ENCODE assay signal across 1 cellular context in the genomic region with DNA sequence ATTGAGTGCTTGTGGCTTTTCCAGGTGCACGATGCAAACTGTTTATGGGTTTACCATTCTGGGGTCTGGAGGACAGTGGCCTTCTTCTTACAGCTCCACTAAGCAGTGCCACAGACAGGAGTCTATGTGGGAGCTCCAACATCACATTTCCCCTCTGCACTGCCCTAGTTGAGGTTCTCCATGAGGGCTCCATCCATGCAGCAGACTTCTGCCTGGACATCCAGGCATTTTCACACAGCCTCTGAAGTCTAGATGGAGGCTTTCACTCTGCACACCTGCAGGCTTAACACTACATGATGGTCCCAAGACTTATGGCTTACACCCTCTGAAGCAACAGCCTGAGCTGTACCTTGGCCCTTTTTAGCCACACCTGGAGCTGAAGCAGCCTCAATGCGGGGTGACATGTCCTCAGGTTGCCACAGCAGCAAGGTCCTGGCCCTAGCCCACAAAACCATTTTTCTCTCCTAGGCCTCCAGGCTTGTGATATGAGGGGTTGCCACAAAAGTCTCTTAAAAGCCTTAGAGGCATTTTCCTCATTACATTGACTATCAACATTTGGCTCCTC.
TF ChIP-seq lines count a peak whose summit lies in the region.

No MANE protein-coding gene starts in this region.

TF ChIP-seq in K562, 482 proteins besides CTCF, POLR2A, EP300 and RAD21:
- TF ChIP-seq, protein P1, sequence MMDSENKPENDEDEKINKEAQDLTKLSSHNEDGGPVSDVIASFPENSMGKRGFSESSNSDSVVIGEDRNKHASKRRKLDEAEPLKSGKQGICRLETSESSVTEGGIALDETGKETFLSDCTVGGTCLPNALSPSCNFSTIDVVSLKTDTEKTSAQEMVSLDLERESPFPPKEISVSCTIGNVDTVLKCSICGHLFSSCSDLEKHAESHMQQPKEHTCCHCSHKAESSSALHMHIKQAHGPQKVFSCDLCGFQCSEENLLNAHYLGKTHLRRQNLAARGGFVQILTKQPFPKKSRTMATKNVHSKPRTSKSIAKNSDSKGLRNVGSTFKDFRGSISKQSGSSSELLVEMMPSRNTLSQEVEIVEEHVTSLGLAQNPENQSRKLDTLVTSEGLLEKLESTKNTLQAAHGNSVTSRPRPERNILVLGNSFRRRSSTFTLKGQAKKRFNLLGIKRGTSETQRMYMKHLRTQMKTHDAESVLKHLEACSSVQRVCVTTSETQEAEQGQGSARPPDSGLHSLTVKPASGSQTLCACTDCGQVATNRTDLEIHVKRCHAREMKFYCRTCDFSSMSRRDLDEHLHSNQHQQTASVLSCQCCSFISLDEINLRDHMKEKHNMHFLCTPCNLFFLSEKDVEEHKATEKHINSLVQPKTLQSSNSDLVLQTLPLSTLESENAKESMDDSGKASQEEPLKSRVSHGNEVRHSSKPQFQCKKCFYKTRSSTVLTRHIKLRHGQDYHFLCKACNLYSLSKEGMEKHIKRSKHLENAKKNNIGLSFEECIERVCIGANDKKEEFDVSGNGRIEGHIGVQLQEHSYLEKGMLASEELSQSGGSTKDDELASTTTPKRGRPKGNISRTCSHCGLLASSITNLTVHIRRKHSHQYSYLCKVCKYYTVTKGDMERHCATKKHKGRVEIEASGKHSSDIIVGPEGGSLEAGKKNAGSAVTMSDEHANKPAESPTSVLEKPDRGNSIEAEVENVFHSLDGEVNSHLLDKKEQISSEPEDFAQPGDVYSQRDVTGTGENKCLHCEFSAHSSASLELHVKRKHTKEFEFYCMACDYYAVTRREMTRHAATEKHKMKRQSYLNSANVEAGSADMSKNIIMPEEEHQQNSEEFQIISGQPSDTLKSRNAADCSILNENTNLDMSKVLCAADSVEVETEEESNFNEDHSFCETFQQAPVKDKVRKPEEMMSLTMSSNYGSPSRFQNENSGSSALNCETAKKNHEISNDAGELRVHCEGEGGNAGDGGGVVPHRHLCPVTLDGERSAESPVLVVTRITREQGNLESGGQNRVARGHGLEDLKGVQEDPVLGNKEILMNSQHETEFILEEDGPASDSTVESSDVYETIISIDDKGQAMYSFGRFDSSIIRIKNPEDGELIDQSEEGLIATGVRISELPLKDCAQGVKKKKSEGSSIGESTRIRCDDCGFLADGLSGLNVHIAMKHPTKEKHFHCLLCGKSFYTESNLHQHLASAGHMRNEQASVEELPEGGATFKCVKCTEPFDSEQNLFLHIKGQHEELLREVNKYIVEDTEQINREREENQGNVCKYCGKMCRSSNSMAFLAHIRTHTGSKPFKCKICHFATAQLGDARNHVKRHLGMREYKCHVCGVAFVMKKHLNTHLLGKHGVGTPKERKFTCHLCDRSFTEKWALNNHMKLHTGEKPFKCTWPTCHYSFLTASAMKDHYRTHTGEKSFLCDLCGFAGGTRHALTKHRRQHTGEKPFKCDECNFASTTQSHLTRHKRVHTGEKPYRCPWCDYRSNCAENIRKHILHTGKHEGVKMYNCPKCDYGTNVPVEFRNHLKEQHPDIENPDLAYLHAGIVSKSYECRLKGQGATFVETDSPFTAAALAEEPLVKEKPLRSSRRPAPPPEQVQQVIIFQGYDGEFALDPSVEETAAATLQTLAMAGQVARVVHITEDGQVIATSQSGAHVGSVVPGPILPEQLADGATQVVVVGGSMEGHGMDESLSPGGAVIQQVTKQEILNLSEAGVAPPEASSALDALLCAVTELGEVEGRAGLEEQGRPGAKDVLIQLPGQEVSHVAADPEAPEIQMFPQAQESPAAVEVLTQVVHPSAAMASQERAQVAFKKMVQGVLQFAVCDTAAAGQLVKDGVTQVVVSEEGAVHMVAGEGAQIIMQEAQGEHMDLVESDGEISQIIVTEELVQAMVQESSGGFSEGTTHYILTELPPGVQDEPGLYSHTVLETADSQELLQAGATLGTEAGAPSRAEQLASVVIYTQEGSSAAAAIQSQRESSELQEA (IDR thresholded peaks at IDR 0.05; ENCODE audit: low read depth): no peak
- peak; percentile 19 for TF ChIP-seq ZFP36 (IDR thresholded peaks at IDR 0.05; ENCODE audit: low read depth, low read length, partially characterized antibody)
- TF ChIP-seq IFI16 (CRISPR knock-in tag; IDR thresholded peaks at IDR 0.05): no peak
- TF ChIP-seq KDM1A (IDR thresholded peaks at IDR 0.05): no peak
- TF ChIP-seq JUN (IDR thresholded peaks at IDR 0.05; ENCODE audit: borderline replicate concordance, low read depth, low read length): no peak
- TF ChIP-seq JUN (CRISPR knock-in tag; IDR thresholded peaks at IDR 0.05; ENCODE audit: borderline replicate concordance): no peak
- TF ChIP-seq, protein P2, sequence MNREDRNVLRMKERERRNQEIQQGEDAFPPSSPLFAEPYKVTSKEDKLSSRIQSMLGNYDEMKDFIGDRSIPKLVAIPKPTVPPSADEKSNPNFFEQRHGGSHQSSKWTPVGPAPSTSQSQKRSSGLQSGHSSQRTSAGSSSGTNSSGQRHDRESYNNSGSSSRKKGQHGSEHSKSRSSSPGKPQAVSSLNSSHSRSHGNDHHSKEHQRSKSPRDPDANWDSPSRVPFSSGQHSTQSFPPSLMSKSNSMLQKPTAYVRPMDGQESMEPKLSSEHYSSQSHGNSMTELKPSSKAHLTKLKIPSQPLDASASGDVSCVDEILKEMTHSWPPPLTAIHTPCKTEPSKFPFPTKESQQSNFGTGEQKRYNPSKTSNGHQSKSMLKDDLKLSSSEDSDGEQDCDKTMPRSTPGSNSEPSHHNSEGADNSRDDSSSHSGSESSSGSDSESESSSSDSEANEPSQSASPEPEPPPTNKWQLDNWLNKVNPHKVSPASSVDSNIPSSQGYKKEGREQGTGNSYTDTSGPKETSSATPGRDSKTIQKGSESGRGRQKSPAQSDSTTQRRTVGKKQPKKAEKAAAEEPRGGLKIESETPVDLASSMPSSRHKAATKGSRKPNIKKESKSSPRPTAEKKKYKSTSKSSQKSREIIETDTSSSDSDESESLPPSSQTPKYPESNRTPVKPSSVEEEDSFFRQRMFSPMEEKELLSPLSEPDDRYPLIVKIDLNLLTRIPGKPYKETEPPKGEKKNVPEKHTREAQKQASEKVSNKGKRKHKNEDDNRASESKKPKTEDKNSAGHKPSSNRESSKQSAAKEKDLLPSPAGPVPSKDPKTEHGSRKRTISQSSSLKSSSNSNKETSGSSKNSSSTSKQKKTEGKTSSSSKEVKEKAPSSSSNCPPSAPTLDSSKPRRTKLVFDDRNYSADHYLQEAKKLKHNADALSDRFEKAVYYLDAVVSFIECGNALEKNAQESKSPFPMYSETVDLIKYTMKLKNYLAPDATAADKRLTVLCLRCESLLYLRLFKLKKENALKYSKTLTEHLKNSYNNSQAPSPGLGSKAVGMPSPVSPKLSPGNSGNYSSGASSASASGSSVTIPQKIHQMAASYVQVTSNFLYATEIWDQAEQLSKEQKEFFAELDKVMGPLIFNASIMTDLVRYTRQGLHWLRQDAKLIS (CRISPR knock-in tag; IDR thresholded peaks at IDR 0.05): no peak
- TF ChIP-seq TOE1 (IDR thresholded peaks at IDR 0.05; ENCODE audit: borderline replicate concordance): no peak
- TF ChIP-seq TOE1 (CRISPR knock-in tag; IDR thresholded peaks at IDR 0.05; ENCODE audit: borderline replicate concordance, low read depth): no peak
- no peak for TF ChIP-seq SIX5 (IDR thresholded peaks at IDR 0.05; ENCODE audit: borderline replicate concordance in 1 of 2, insufficient read depth in 1 of 2, low read depth in 1 of 2, low read length in 2 of 2)
- TF ChIP-seq, protein P3, sequence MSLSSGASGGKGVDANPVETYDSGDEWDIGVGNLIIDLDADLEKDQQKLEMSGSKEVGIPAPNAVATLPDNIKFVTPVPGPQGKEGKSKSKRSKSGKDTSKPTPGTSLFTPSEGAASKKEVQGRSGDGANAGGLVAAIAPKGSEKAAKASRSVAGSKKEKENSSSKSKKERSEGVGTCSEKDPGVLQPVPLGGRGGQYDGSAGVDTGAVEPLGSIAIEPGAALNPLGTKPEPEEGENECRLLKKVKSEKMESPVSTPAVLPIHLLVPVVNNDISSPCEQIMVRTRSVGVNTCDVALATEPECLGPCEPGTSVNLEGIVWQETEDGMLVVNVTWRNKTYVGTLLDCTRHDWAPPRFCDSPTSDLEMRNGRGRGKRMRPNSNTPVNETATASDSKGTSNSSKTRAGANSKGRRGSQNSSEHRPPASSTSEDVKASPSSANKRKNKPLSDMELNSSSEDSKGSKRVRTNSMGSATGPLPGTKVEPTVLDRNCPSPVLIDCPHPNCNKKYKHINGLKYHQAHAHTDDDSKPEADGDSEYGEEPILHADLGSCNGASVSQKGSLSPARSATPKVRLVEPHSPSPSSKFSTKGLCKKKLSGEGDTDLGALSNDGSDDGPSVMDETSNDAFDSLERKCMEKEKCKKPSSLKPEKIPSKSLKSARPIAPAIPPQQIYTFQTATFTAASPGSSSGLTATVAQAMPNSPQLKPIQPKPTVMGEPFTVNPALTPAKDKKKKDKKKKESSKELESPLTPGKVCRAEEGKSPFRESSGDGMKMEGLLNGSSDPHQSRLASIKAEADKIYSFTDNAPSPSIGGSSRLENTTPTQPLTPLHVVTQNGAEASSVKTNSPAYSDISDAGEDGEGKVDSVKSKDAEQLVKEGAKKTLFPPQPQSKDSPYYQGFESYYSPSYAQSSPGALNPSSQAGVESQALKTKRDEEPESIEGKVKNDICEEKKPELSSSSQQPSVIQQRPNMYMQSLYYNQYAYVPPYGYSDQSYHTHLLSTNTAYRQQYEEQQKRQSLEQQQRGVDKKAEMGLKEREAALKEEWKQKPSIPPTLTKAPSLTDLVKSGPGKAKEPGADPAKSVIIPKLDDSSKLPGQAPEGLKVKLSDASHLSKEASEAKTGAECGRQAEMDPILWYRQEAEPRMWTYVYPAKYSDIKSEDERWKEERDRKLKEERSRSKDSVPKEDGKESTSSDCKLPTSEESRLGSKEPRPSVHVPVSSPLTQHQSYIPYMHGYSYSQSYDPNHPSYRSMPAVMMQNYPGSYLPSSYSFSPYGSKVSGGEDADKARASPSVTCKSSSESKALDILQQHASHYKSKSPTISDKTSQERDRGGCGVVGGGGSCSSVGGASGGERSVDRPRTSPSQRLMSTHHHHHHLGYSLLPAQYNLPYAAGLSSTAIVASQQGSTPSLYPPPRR (CRISPR knock-in tag; IDR thresholded peaks at IDR 0.05; ENCODE audit: borderline replicate concordance): no peak
- TF ChIP-seq ZNF77 (CRISPR knock-in tag; IDR thresholded peaks at IDR 0.05): no peak
- TF ChIP-seq RCOR1 (IDR thresholded peaks at IDR 0.05; ENCODE audit: borderline replicate concordance in 1 of 2, low read depth in 2 of 2, low read length in 2 of 2): no peak
- no peak for TF ChIP-seq SRF (CRISPR knock-in tag; IDR thresholded peaks at IDR 0.05)
- no peak for TF ChIP-seq ZFP30 (CRISPR knock-in tag; IDR thresholded peaks at IDR 0.05; ENCODE audit: borderline replicate concordance)
- no peak for TF ChIP-seq YBX1 (IDR thresholded peaks at IDR 0.05)
- TF ChIP-seq CBX5 (IDR thresholded peaks at IDR 0.05; ENCODE audit: borderline replicate concordance, low read depth): peak; percentile 39; the same call in 1 of the 2 replicates
- TF ChIP-seq NEUROD1 (IDR thresholded peaks at IDR 0.05; ENCODE audit: borderline replicate concordance, low read depth, low read length, partially characterized antibody): no peak
- TF ChIP-seq JUNB (CRISPR knock-in tag; conservative IDR thresholded peaks at IDR 0.05): no peak
- TF ChIP-seq ZNF583 (CRISPR knock-in tag; IDR thresholded peaks at IDR 0.05): no peak
- no peak for TF ChIP-seq ZNF174 (CRISPR knock-in tag; IDR thresholded peaks at IDR 0.05)
- no peak for TF ChIP-seq SNRNP70 (optimal IDR thresholded peaks at IDR 0.05; ENCODE audit: low read depth, low read length)
- TF ChIP-seq ZNF764 (CRISPR knock-in tag; IDR thresholded peaks at IDR 0.05; ENCODE audit: low read depth): no peak
- 0 out of 2 replicates have a peak, but pooled peaks have one; percentile 34 for TF ChIP-seq CBX1 (IDR thresholded peaks at IDR 0.05; ENCODE audit: low read depth)
- TF ChIP-seq ZNF232 (CRISPR knock-in tag; IDR thresholded peaks at IDR 0.05): no peak
- TF ChIP-seq PHF21A (IDR thresholded peaks at IDR 0.05; ENCODE audit: borderline replicate concordance, low read depth): no peak
- TF ChIP-seq TAF1 (IDR thresholded peaks at IDR 0.05; ENCODE audit: control insufficient read depth, extremely low read depth, insufficient read depth, low read length, severe bottlenecking): no peak
